8 cellular contexts compared by ENCODE assay signal in the genomic region with DNA sequence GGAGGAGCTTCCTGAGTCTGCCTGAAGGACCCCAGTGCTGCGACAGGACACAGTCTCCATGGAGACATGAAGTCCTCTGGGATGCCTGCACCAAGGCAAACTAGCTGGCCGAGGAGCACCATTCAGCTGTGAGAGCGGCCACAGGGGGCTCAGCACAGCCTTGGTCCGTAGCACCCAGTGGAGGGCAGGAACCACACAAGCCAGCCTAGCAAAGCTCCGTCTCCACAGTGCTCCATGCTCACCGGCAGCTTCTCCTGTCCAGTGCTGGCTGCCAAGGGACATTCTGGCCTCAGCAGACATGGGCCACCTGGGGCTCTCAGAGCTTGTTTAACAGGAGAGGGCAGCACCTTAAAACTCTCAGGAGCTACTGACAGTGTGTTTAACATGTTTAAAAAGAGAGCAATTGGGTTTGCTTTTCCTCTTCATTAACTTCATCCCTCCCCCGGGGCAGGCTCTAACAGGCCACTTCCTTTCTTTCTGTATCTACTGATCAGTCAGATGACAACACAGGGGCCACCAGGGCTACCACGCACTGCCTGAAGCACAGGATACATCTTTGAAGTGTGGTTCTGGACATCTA. TPM values are rescaled to one million over a fixed set of nuclear protein-coding genes. Genes with fewer than 3 reads are reported as not detected.
DNase-seq lines count a peak whose midpoint lies in the region; ATAC-seq and TF ChIP-seq lines count a peak whose summit lies in the region.

No MANE protein-coding gene starts in this region.

- H3K27me3 Mint-ChIP-seq in central memory CD8-positive, alpha-beta T cell = no peaks in the 10 kb centered on the region
- H3K27me3 Mint-ChIP-seq in stimulated activated memory B cell treated with anti-CD40 and anti-IgM and Interleukin-4, amounts not matched to agents 10 μg/mL and 1 μg/mL and 100 μg/mL, for 72 hours = no peaks in the 10 kb centered on the region

- H3K36me3 ChIP-seq in GM23248 (ENCODE audit: low read depth) = no peaks in the 10 kb centered on the region

- no peaks in the 10 kb centered on the region for H3K9me3 ChIP-seq in GM23248 (ENCODE audit: low read depth)

- no peaks in the 10 kb centered on the region for H3K27me3 ChIP-seq in GM23248 (replicated peaks; ENCODE audit: insufficient read depth)

- H3K4me1 ChIP-seq in GM23248 (ENCODE audit: insufficient read depth) = no peaks in the 10 kb centered on the region

- ATAC-seq in GM21423 (IDR thresholded peaks at IDR 0.05; ENCODE audit: unreplicated experiment) = peak; percentile 73
- peak; percentile 17 for ATAC-seq in central memory CD8-positive, alpha-beta T cell (replicated peaks; ENCODE audit: extremely low read depth, poor library complexity, severe bottlenecking)
- peak; percentile 84 for ATAC-seq in stimulated activated memory B cell treated with anti-CD40 and anti-IgM and Interleukin-4, amounts not matched to agents 10 μg/mL and 1 μg/mL and 100 μg/mL, for 72 hours

- H3K9me2 ChIP-seq in GM23248 (ENCODE audit: insufficient read depth) = no peaks in the 10 kb centered on the region

- DNase-seq in GM12865 (ENCODE audit: low read depth) (peak; percentile 66), Kasumi-1 (lab: John Stamatoyannopoulos, UW) (peak; percentile 65 to 66), occipital lobe (lab: John Stamatoyannopoulos, UW) (no peak), ecto neural progenitor cell (ENCODE audit: low spot score) (no peak), GM23248 (no peak)
- no peak for DNase-seq in central memory CD8-positive, alpha-beta T cell (ENCODE audit: low spot score in 2 of 2)

- peaks cover 55% of the 10 kb centered on the region for H3K36me3 Mint-ChIP-seq in central memory CD8-positive, alpha-beta T cell (ENCODE audit: insufficient read depth)
- peaks cover 39% of the 10 kb centered on the region for H3K36me3 Mint-ChIP-seq in stimulated activated memory B cell treated with anti-CD40 and anti-IgM and Interleukin-4, amounts not matched to agents 10 μg/mL and 1 μg/mL and 100 μg/mL, for 72 hours

- H3K4me1 Mint-ChIP-seq in central memory CD8-positive, alpha-beta T cell = peaks cover 28% of the 10 kb centered on the region
- peaks cover 55% of the 10 kb centered on the region for H3K4me1 Mint-ChIP-seq in stimulated activated memory B cell treated with anti-CD40 and anti-IgM and Interleukin-4, amounts not matched to agents 10 μg/mL and 1 μg/mL and 100 μg/mL, for 72 hours

- peak overlapping the region; percentile 82 for H3K27ac Mint-ChIP-seq in central memory CD8-positive, alpha-beta T cell (ENCODE audit: low read depth)
- H3K27ac Mint-ChIP-seq in stimulated activated memory B cell treated with anti-CD40 and anti-IgM and Interleukin-4, amounts not matched to agents 10 μg/mL and 1 μg/mL and 100 μg/mL, for 72 hours = peak overlapping the region; percentile 77

- H3K9me3 Mint-ChIP-seq in central memory CD8-positive, alpha-beta T cell = no peaks in the 10 kb centered on the region
- no peaks in the 10 kb centered on the region for H3K9me3 Mint-ChIP-seq in stimulated activated memory B cell treated with anti-CD40 and anti-IgM and Interleukin-4, amounts not matched to agents 10 μg/mL and 1 μg/mL and 100 μg/mL, for 72 hours

- H2AFZ ChIP-seq in GM23248 = no peak overlapping the region

- H3K9ac ChIP-seq in GM23248 = no peak overlapping the region

- H3K79me2 ChIP-seq in GM23248 (ENCODE audit: insufficient read depth) = no peaks in the 10 kb centered on the region

- H3K4me2 ChIP-seq in GM23248 (ENCODE audit: unreplicated experiment) = no peak overlapping the region

- no peak for TF ChIP-seq CTCF in GM12865 (IDR thresholded peaks at IDR 0.05; ENCODE audit: insufficient read depth, low read depth, low read length, missing control alignments)

- H3K4me3 Mint-ChIP-seq in central memory CD8-positive, alpha-beta T cell = peak overlapping the region; percentile 17
- no peak overlapping the region for H3K4me3 Mint-ChIP-seq in stimulated activated memory B cell treated with anti-CD40 and anti-IgM and Interleukin-4, amounts not matched to agents 10 μg/mL and 1 μg/mL and 100 μg/mL, for 72 hours

- 79 to 88% methylated on average over 8 of the region's 8 CpGs for WGBS in GM23248 (ENCODE audit: low coverage in 1 of 2, low lambda C conversion rate in 2 of 2, missing lambda C conversion rate in 2 of 2), 2 experiments

- in situ Hi-C loops in GM23248 (cut with MboI) = no loop called here

- H3K27ac ChIP-seq in GM23248 = no peak overlapping the region

- H4K20me1 ChIP-seq in GM23248 (ENCODE audit: insufficient read depth) = no peaks in the 10 kb centered on the region

- no peak overlapping the region for H3K4me3 ChIP-seq in GM12865 (ENCODE audit: low read depth, low read length)
- no peak overlapping the region for H3K4me3 ChIP-seq in GM23248

- H3F3A ChIP-seq in GM23248 (ENCODE audit: insufficient read depth) = no peaks in the 10 kb centered on the region

RNA-seq across cellular contexts. Expression of a gene that starts 57.0 kb away (rescaled TPM):
- 81.3 TPM for total RNA-seq in occipital lobe
- 12.2 and 19.0 TPM in 2 replicates for total RNA-seq in GM23248 (2014; rRNA removed; shearing (Covaris generic))
- 11.9 and 13.0 TPM in 2 replicates for polyA plus RNA-seq in GM23248 (2016; fragmentation: Nextera tagmentation; extraction: Ambion mirVana)

Comparison
In these comparisons a context has a peak if more than half of its experiments do, and no peak if none do; other contexts are left out.
1. DNase-seq: peak in GM12865 (single experiment) and Kasumi-1 (2 of 2); none in central memory CD8-positive, alpha-beta T cell (0 of 2), occipital lobe (single experiment), ecto neural progenitor cell (single experiment) and GM23248 (single experiment).
2. ATAC-seq: peak in every context shown above with its lines; median percentile 84 in stimulated activated memory B cell treated with anti-CD40 and anti-IgM and Interleukin-4, amounts not matched to agents 10 μg/mL and 1 μg/mL and 100 μg/mL, for 72 hours; 73 in GM21423; 17 in central memory CD8-positive, alpha-beta T cell.